2 cellular contexts compared by ENCODE assay signal in the genomic region with DNA sequence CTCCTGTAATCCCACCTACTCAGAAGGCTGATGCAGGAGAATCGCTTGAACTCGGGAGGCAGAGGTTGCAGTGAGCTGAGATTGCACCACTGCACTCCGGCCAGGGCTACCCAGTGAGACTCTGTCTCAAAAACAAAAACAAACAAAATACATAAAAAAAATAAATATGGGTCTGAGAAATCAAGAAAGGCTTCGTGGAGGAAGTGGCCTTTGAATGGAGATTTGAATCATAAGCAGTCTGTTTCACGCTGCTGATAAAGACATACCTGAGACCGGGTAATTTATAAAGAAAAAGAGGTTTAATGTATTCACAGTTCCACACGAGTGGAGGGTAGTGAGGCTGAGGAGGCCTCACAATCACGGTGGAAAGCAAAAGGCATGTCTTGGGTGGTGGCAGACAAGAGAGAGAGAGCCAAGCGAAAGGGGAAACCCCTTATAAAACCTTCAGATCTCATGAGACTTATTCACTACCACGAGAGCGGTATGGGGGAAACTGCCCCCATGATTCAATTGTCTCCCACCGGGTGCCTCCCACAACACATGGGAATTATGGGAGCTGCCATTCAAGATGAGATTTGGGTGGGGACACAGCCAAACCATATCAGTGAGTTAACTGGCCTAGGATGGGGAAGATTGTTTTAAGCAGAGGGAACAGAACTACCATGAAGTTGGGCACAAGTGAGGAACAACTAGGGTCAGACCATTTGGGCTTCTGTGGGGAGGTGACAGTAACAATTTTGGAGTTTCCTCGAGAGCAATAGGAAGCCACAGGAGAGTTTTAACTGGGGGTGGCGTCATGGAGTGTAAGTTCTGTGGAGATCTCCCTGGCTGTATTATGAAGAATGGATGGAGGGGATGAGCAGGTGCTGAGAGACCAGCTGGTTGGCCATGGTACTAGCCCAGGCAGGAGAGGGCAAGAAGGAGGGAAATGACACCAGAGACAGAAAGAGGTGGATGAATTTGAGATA.
A peak's percentile ranks its signal among the peaks of the same experiment; 100 is the strongest.
TF ChIP-seq lines count a peak whose summit lies in the region.

No MANE protein-coding gene starts in this region.

TF ChIP-seq in HEK293, 187 proteins besides CTCF, POLR2A, EP300 and RAD21:
- TF ChIP-seq ZNF19 (tag by site-specific recombination; IDR thresholded peaks at IDR 0.05; ENCODE audit: low read depth): no peak
- no peak for TF ChIP-seq ZSCAN4 (tag by site-specific recombination; IDR thresholded peaks at IDR 0.05)
- TF ChIP-seq, protein P1, sequence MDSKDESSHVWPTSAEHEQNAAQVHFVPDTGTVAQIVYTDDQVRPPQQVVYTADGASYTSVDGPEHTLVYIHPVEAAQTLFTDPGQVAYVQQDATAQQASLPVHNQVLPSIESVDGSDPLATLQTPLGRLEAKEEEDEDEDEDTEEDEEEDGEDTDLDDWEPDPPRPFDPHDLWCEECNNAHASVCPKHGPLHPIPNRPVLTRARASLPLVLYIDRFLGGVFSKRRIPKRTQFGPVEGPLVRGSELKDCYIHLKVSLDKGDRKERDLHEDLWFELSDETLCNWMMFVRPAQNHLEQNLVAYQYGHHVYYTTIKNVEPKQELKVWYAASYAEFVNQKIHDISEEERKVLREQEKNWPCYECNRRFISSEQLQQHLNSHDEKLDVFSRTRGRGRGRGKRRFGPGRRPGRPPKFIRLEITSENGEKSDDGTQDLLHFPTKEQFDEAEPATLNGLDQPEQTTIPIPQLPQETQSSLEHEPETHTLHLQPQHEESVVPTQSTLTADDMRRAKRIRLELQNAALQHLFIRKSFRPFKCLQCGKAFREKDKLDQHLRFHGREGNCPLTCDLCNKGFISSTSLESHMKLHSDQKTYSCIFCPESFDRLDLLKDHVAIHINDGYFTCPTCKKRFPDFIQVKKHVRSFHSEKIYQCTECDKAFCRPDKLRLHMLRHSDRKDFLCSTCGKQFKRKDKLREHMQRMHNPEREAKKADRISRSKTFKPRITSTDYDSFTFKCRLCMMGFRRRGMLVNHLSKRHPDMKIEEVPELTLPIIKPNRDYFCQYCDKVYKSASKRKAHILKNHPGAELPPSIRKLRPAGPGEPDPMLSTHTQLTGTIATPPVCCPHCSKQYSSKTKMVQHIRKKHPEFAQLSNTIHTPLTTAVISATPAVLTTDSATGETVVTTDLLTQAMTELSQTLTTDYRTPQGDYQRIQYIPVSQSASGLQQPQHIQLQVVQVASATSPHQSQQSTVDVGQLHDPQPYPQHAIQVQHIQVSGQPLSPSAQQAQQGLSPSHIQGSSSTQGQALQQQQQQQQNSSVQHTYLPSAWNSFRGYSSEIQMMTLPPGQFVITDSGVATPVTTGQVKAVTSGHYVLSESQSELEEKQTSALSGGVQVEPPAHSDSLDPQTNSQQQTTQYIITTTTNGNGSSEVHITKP (tag by site-specific recombination; IDR thresholded peaks at IDR 0.05): peak; percentile 93

TF ChIP-seq in GM12878, 131 proteins besides CTCF, POLR2A, EP300 and RAD21:
- no peak for TF ChIP-seq BMI1 (IDR thresholded peaks at IDR 0.05; ENCODE audit: borderline replicate concordance)
- no peak for TF ChIP-seq MXI1 (IDR thresholded peaks at IDR 0.05; ENCODE audit: low read depth, low read length)
- TF ChIP-seq EZH2 (IDR thresholded peaks at IDR 0.05; ENCODE audit: borderline replicate concordance, control insufficient read depth, low read depth, low read length): no peak
- peak; percentile 63 for TF ChIP-seq PKNOX1 (IDR thresholded peaks at IDR 0.05)
- TF ChIP-seq RUNX3 (IDR thresholded peaks at IDR 0.05; ENCODE audit: low read length): 0 out of 2 replicates have a peak, but pooled peaks have one; percentile 11
- TF ChIP-seq FOS (IDR thresholded peaks at IDR 0.05; ENCODE audit: borderline replicate concordance, extremely low read depth, insufficient read length): no peak
- no peak for TF ChIP-seq BACH1 (IDR thresholded peaks at IDR 0.05; ENCODE audit: borderline replicate concordance)
- no peak for TF ChIP-seq LARP7 (IDR thresholded peaks at IDR 0.05)
- no peak for TF ChIP-seq MYB (IDR thresholded peaks at IDR 0.05; ENCODE audit: borderline replicate concordance, low read depth, low read length)
- no peak for TF ChIP-seq HSF1 (IDR thresholded peaks at IDR 0.05; ENCODE audit: low read depth, low read length)
- no peak for TF ChIP-seq SMARCA5 (IDR thresholded peaks at IDR 0.05)
- no peak for TF ChIP-seq TAF1 (IDR thresholded peaks at IDR 0.05; ENCODE audit: borderline replicate concordance, low read depth, low read length)
- no peak for TF ChIP-seq SMAD5 (IDR thresholded peaks at IDR 0.05; ENCODE audit: low read depth)
- TF ChIP-seq, protein P2, sequence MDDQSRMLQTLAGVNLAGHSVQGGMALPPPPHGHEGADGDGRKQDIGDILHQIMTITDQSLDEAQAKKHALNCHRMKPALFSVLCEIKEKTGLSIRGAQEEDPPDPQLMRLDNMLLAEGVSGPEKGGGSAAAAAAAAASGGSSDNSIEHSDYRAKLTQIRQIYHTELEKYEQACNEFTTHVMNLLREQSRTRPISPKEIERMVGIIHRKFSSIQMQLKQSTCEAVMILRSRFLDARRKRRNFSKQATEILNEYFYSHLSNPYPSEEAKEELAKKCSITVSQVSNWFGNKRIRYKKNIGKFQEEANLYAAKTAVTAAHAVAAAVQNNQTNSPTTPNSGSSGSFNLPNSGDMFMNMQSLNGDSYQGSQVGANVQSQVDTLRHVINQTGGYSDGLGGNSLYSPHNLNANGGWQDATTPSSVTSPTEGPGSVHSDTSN (IDR thresholded peaks at IDR 0.05; ENCODE audit: insufficient replicate concordance, low read depth, low read length): no peak
- no peak for TF ChIP-seq STAT3 (IDR thresholded peaks at IDR 0.05; ENCODE audit: low read depth, low read length)
- TF ChIP-seq SMC3 (IDR thresholded peaks at IDR 0.05; ENCODE audit: borderline replicate concordance, low read length): no peak
TF ChIP-seq in GM12878: peak in this region for 2.
